In genomic region chr5:31638286-31638685, GRCh38 we compare ENCODE assay signal across 9 cellular contexts. TPM values are rescaled to one million over a fixed set of nuclear protein-coding genes. Genes with fewer than 3 reads are reported as not detected.
A peak's percentile ranks its signal among the peaks of the same experiment; 100 is the strongest.
DNase-seq lines count a peak whose midpoint lies in the region; ATAC-seq, FAIRE-seq and TF ChIP-seq lines count a peak whose summit lies in the region.
"Had no signal": no experiment of that assay in that cellular context is flagged by ENCODE, and none has a peak within 500 bp of the region (broad histone marks: within the 10 kb centered on the region; RNA-seq: fewer than 3 reads in every experiment).

No MANE protein-coding gene starts in this region.

- H3K9me3 ChIP-seq in A673 (ENCODE audit: low read depth, low read length, poor library complexity, severe bottlenecking) (no peaks in the 10 kb centered on the region), OCI-LY1 (ENCODE audit: low read length) (no peaks in the 10 kb centered on the region), endothelial cell of umbilical vein (replicated peaks; ENCODE audit: control insufficient read depth, insufficient read depth, low read length) (no peaks in the 10 kb centered on the region)

- H3K9ac ChIP-seq in OCI-LY1 (ENCODE audit: low read length) (no peak overlapping the region; the same call in 1 of the 2 replicates), endothelial cell of umbilical vein (replicated peaks; ENCODE audit: extremely low read depth, insufficient read depth, low read length) (no peak overlapping the region)

- intact Hi-C loops in A673 (cut with micrococcal nuclease; ENCODE audit: unreplicated experiment) (no loop called here), endothelial cell of umbilical vein (cut with micrococcal nuclease) (no loop called here)

- no peaks in the 10 kb centered on the region for H3F3A ChIP-seq in OCI-LY1 (ENCODE audit: insufficient read depth, low read length)

- H3K79me2 ChIP-seq in OCI-LY1 (ENCODE audit: insufficient read depth, low read length), result no peaks in the 10 kb centered on the region
- H3K79me2 ChIP-seq in endothelial cell of umbilical vein (ENCODE audit: control insufficient read depth, insufficient read depth, low read length), result no peaks in the 10 kb centered on the region

- no peaks in the 10 kb centered on the region for H4K20me1 ChIP-seq in OCI-LY1 (ENCODE audit: insufficient read depth, low read length)
- H4K20me1 ChIP-seq in endothelial cell of umbilical vein (replicated peaks; ENCODE audit: control insufficient read depth, extremely low read depth, insufficient read depth, low read length), result no peaks in the 10 kb centered on the region

- H3K9me1 ChIP-seq in endothelial cell of umbilical vein (replicated peaks; ENCODE audit: control insufficient read depth, extremely low read depth, insufficient read depth, low read length), result no peaks in the 10 kb centered on the region

- peak overlapping the region; percentile 78 for H3K4me2 ChIP-seq in OCI-LY1 (ENCODE audit: low read length)
- H3K4me2 ChIP-seq in endothelial cell of umbilical vein (ENCODE audit: insufficient read depth, low read length), result peak overlapping the region; percentile 64

- peaks cover 36% of the 10 kb centered on the region for H3K27me3 Mint-ChIP-seq in osteocyte (ENCODE audit: unreplicated experiment)

- H3K4me3 Mint-ChIP-seq in osteocyte (ENCODE audit: unreplicated experiment), result peak overlapping the region; percentile 82

- no peak for DNase-seq in A673 (ENCODE audit: low spot score)
- no peak for DNase-seq in endothelial cell of umbilical vein (ENCODE audit: low read depth, low spot score)
- DNase-seq in osteocyte (ENCODE audit: extremely low spot score, unreplicated experiment), result no peak
- no peak for DNase-seq in DMS114 treated with DMSO at 0.1 percent for 48 hours (lab: John Stamatoyannopoulos, UW; ENCODE audit: unreplicated experiment)

- TF ChIP-seq CTCF in A673 (conservative IDR thresholded peaks at IDR 0.05; ENCODE audit: low read depth, low read length), result no peak
- no peak for TF ChIP-seq CTCF in OCI-LY1 (IDR thresholded peaks at IDR 0.05; ENCODE audit: low read length)
- TF ChIP-seq CTCF in endothelial cell of umbilical vein (IDR thresholded peaks at IDR 0.05; ENCODE audit: extremely low read depth in 1 of 2, insufficient read depth in 1 of 2, low read depth in 1 of 2, low read length in 2 of 2), result no peak
- TF ChIP-seq CTCF in osteocyte (IDR thresholded peaks at IDR 0.05), result no peak

- POLR2A ChIA-PET in A673 (lab: Charles Lee; ENCODE audit: low non-redundant PET), result no interaction called here
- POLR2A ChIA-PET in endothelial cell of umbilical vein (lab: Charles Lee), result no interaction called here

- peaks cover 14% of the 10 kb centered on the region for H3K4me1 Mint-ChIP-seq in osteocyte (ENCODE audit: unreplicated experiment)

- H3K36me3 Mint-ChIP-seq in osteocyte (ENCODE audit: unreplicated experiment), result no peaks in the 10 kb centered on the region

- H3K4me3 ChIP-seq in A673 (ENCODE audit: low read depth, low read length, poor library complexity, severe bottlenecking) (peak overlapping the region; percentile 59), OCI-LY1 (ENCODE audit: low read depth, low read length, poor library complexity, severe bottlenecking) (peak overlapping the region; percentile 65), endothelial cell of umbilical vein (replicated peaks in 1 of 3; ENCODE audit: insufficient read depth in 1 of 3, low read depth in 1 of 3, low read length in 3 of 3) (peak overlapping the region in 1 of 3 experiments; percentile 34)

- H3K27me3 ChIP-seq in A673 (replicated peaks; ENCODE audit: insufficient read depth, low read depth, low read length, poor library complexity) (peaks cover 13% of the 10 kb centered on the region), OCI-LY1 (ENCODE audit: insufficient read depth, low read length) (peaks cover 6% of the 10 kb centered on the region; the same call in 1 of the 2 replicates), endothelial cell of umbilical vein (ENCODE audit: control insufficient read depth in 2 of 2, insufficient read depth in 2 of 2, low read length in 2 of 2) (peaks cover 14 to 30% of the 10 kb centered on the region in 2 experiments)

- no peak for FAIRE-seq in endothelial cell of umbilical vein (lab: Jason Lieb, UNC)
- FAIRE-seq: endometrium had no signal

- H3K4me1 ChIP-seq in A673 (ENCODE audit: insufficient read depth, low read length, poor library complexity, severe bottlenecking), result peaks cover 3% of the 10 kb centered on the region
- H3K4me1 ChIP-seq in OCI-LY1 (ENCODE audit: insufficient read depth, low read length, severe bottlenecking), result peaks cover 6% of the 10 kb centered on the region
- no peaks in the 10 kb centered on the region for H3K4me1 ChIP-seq in endothelial cell of umbilical vein (ENCODE audit: control insufficient read depth, extremely low read depth, insufficient read depth, low read length)

- H3K36me3 ChIP-seq in A673 (ENCODE audit: insufficient read depth, low read length, poor library complexity, severe bottlenecking), result no peaks in the 10 kb centered on the region
- H3K36me3 ChIP-seq in OCI-LY1 (ENCODE audit: insufficient read depth, low read length), result no peaks in the 10 kb centered on the region
- H3K36me3 ChIP-seq in endothelial cell of umbilical vein (ENCODE audit: control insufficient read depth in 2 of 2, extremely low read depth in 1 of 2, insufficient read depth in 2 of 2, low read length in 2 of 2), result no peaks in the 10 kb centered on the region

- no peak overlapping the region for H3K27ac Mint-ChIP-seq in osteocyte (ENCODE audit: unreplicated experiment)

- ATAC-seq in GM21390 (IDR thresholded peaks at IDR 0.05; ENCODE audit: unreplicated experiment) (peak; percentile 17), GM21576 (IDR thresholded peaks at IDR 0.05; ENCODE audit: unreplicated experiment) (no peak), GM21381 (IDR thresholded peaks at IDR 0.05; ENCODE audit: unreplicated experiment) (no peak)

- H3K9me3 Mint-ChIP-seq in osteocyte (ENCODE audit: unreplicated experiment), result no peaks in the 10 kb centered on the region

- no peak for TF ChIP-seq POLR2A in endothelial cell of umbilical vein (IDR thresholded peaks at IDR 0.05; ENCODE audit: low read depth, low read length)

- BruUV-seq in A673 (replicated peaks; lab: Mats Ljungman, UMichigan) (no TSS peak), endothelial cell of umbilical vein (replicated peaks; lab: Mats Ljungman, UMichigan) (no TSS peak)

- H2AFZ ChIP-seq in OCI-LY1 (ENCODE audit: low read length) (no peak overlapping the region), endothelial cell of umbilical vein (ENCODE audit: low read depth, low read length) (peak overlapping the region; percentile 89)

- no peaks in the 10 kb centered on the region for H3K9me2 ChIP-seq in OCI-LY1 (ENCODE audit: low read depth, low read length)

- CTCF ChIA-PET in A673 (lab: Charles Lee) (interaction anchor here (0.5 to 1.5 kb wide), 3 partner anchors 171 to 455 kb away, joined by 4 to 7 read pairs (median 6); no protein-coding TSS in a partner anchor), endothelial cell of umbilical vein (lab: Charles Lee) (interaction anchor here (0.7 to 2.0 kb wide), 9 partner anchors 9 to 455 kb away, joined by 3 to 9 read pairs (median 4); no protein-coding TSS in a partner anchor)

- H3K27ac ChIP-seq in A673 (ENCODE audit: low read depth, low read length, poor library complexity, severe bottlenecking) (no peak overlapping the region), OCI-LY1 (ENCODE audit: low read depth, low read length, poor library complexity, severe bottlenecking) (no peak overlapping the region), endothelial cell of umbilical vein (ENCODE audit: insufficient read depth, low read depth, low read length) (no peak overlapping the region)

- dilution Hi-C loops in endothelial cell of umbilical vein (cut with MboI; ENCODE audit: extremely low pct_ligation_motif_present, low sequenced_read_pairs), result no loop called here

TF ChIP-seq in endothelial cell of umbilical vein, 7 proteins besides CTCF, POLR2A, EP300 and RAD21:
- TF ChIP-seq JUN (IDR thresholded peaks at IDR 0.05; ENCODE audit: borderline replicate concordance, insufficient read depth, insufficient read length, low read depth), result no peak
- TF ChIP-seq POLR2AphosphoS5 (IDR thresholded peaks at IDR 0.05; ENCODE audit: insufficient read depth, low read depth, low read length), result no peak
- no peak for TF ChIP-seq GATA2 (IDR thresholded peaks at IDR 0.05; ENCODE audit: insufficient read depth, insufficient read length, low read depth, low read length)
- TF ChIP-seq MYC (IDR thresholded peaks at IDR 0.05; ENCODE audit: low read depth, low read length), result no peak
- no peak for TF ChIP-seq EZH2 (IDR thresholded peaks at IDR 0.05; ENCODE audit: borderline replicate concordance, low read depth, low read length, severe bottlenecking)
- TF ChIP-seq MAX (IDR thresholded peaks at IDR 0.05; ENCODE audit: insufficient read depth, insufficient read length), result no peak
- no peak for TF ChIP-seq FOS (IDR thresholded peaks at IDR 0.05; ENCODE audit: borderline replicate concordance, insufficient read depth, low read length)
TF ChIP-seq in endothelial cell of umbilical vein: peak in this region for 0.

RNA-seq across cellular contexts. Expression of gene PDZD2, which starts 0.6 kb away (rescaled TPM):
- total RNA-seq in A673 (2021) (2.2 and 2.3 TPM in 2 replicates), endothelial cell of umbilical vein (3.4 and 6.9 TPM in 2 replicates), osteocyte (2.3 and 2.8 TPM in 2 replicates)
- polyA plus RNA-seq in endothelial cell of umbilical vein, result 0.65 and 0.66 TPM in 2 replicates
- 0.69 and 0.92 TPM in 2 replicates for polyA plus RNA-seq in endothelial cell of umbilical vein (2011; cell fraction: cytosol; rRNA removed)
- 1.4 and 1.7 TPM in 2 replicates for polyA plus RNA-seq in endothelial cell of umbilical vein (2011; cell fraction: nucleus; rRNA removed)
- 0.52 and 1.2 TPM in 2 replicates for polyA plus RNA-seq in endothelial cell of umbilical vein (2012)
- 1.5 and 4.6 TPM in 2 replicates for polyA minus RNA-seq in endothelial cell of umbilical vein
- polyA minus RNA-seq in endothelial cell of umbilical vein (2011; cell fraction: cytosol; rRNA and poly(A)+ RNA removed), result 2.8 TPM
- 2.4 and 3.4 TPM in 2 replicates for polyA minus RNA-seq in endothelial cell of umbilical vein (2011; cell fraction: nucleus; rRNA and poly(A)+ RNA removed)
